ENCODE assay signal across 28 cellular contexts in genomic region chr15:51314391-51315337, GRCh38. TPM values are rescaled to one million over a fixed set of nuclear protein-coding genes. Genes with fewer than 3 reads are reported as not detected.
"Had no signal": no experiment of that assay in that cellular context is flagged by ENCODE, and none has a peak within 500 bp of the region (broad histone marks: within the 10 kb centered on the region; RNA-seq: fewer than 3 reads in every experiment).

No MANE protein-coding gene starts in this region.

- ATAC-seq: activated CD4-positive, alpha-beta T cell treated with anti-CD3 and anti-CD28 coated beads for 36 hours; esophagus mucosa; gastroesophageal sphincter; left lobe of liver; naive thymus-derived CD8-positive, alpha-beta T cell; stimulated activated naive CD8-positive, alpha-beta T cell treated with anti-CD3 and anti-CD28 coated beads, Interleukin-15, amount 100 ng/mL, for 72 hours; upper lobe of right lung had no signal

- H3K4me3 Mint-ChIP-seq: activated B cell treated with CpG ODN at 0.5 μM for 24 hours; activated CD4-positive, alpha-beta T cell treated with anti-CD3 and anti-CD28 coated beads for 36 hours; activated naive CD4-positive, alpha-beta T cell treated with anti-CD3 and anti-CD28 coated beads for 36 hours; activated naive CD8-positive, alpha-beta T cell treated with anti-CD3 and anti-CD28 coated beads, Interleukin-2, amount 10 ng/mL, durations not matched to agents 7 days and 5 days; mesothelial cell of epicardium; naive thymus-derived CD8-positive, alpha-beta T cell; neural progenitor cell; stimulated activated naive CD8-positive, alpha-beta T cell treated with anti-CD3 and anti-CD28 coated beads, Interleukin-15, amount 100 ng/mL, for 72 hours; T-helper 1 cell treated with Interleukin-12 subunit alpha and Interleukin-12 subunit beta and Interleukin-4 antibody, amounts not matched to agents 30 μg/mL and 1 μg/mL, for 36 hours had no signal

- H3K9me3 ChIP-seq: gastroesophageal sphincter, upper lobe of right lung had no signal

- H3K27ac ChIP-seq: gastroesophageal sphincter, neural progenitor cell, upper lobe of right lung had no signal

- H3K36me3 Mint-ChIP-seq: activated naive CD8-positive, alpha-beta T cell treated with anti-CD3 and anti-CD28 coated beads, Interleukin-2, amount 10 ng/mL, durations not matched to agents 7 days and 5 days; mesothelial cell of epicardium; naive thymus-derived CD8-positive, alpha-beta T cell; neural progenitor cell had no signal

- H3K36me3 ChIP-seq: gastroesophageal sphincter, neural progenitor cell, upper lobe of right lung had no signal

- DNase-seq: activated B cell treated with CpG ODN at 0.5 μM for 24 hours; activated CD4-positive, alpha-beta T cell treated with anti-CD3 and anti-CD28 coated beads for 36 hours; activated CD4-positive, alpha-beta T cell treated with anti-CD3 and anti-CD28 coated beads, Interleukin-2, amount 50 U/mL, for 4 hours; activated CD8-positive, alpha-beta memory T cell treated with anti-CD3 and anti-CD28 coated beads, Interleukin-2, amount 50 U/mL, for 48 hours; activated effector memory CD4-positive, alpha-beta T cell treated with Interleukin-2 at 50 U/mL for 16 hours; activated naive CD4-positive, alpha-beta T cell treated with anti-CD3 and anti-CD28 coated beads for 36 hours; activated naive CD8-positive, alpha-beta T cell treated with anti-CD3 and anti-CD28 coated beads, Interleukin-2, amount 10 ng/mL, durations not matched to agents 7 days and 5 days; activated T-cell treated with anti-CD3 and anti-CD28 coated beads, Interleukin-2, amount 50 U/mL, for 48 hours; amniotic stem cell; dermis blood vessel endothelial cell; effector memory CD4-positive, alpha-beta T cell; head of caudate nucleus; kidney; naive thymus-derived CD8-positive, alpha-beta T cell; retina; stimulated activated CD4-positive, alpha-beta T cell treated with anti-CD3 and anti-CD28 coated beads, Interleukin-12 subunit alpha, Interleukin-12 subunit beta, amount 100 ng/mL, for 4 hours; stimulated activated CD4-positive, alpha-beta T cell treated with anti-CD3 and anti-CD28 coated beads, Interleukin-1b, Interleukin-23, amount 100 ng/mL, for 48 hours; stimulated activated naive CD8-positive, alpha-beta T cell treated with anti-CD3 and anti-CD28 coated beads, Interleukin-15, amount 100 ng/mL, for 72 hours; T1000; upper lobe of right lung had no signal

- H2AFZ ChIP-seq: neural progenitor cell had no signal

- H3K9ac ChIP-seq: neural progenitor cell had no signal

- H3K9me3 Mint-ChIP-seq: activated B cell treated with CpG ODN at 0.5 μM for 24 hours; activated naive CD4-positive, alpha-beta T cell treated with anti-CD3 and anti-CD28 coated beads for 36 hours; activated naive CD8-positive, alpha-beta T cell treated with anti-CD3 and anti-CD28 coated beads, Interleukin-2, amount 10 ng/mL, durations not matched to agents 7 days and 5 days; mesothelial cell of epicardium; naive thymus-derived CD8-positive, alpha-beta T cell; neural progenitor cell; stimulated activated naive CD8-positive, alpha-beta T cell treated with anti-CD3 and anti-CD28 coated beads, Interleukin-15, amount 100 ng/mL, for 72 hours; T-helper 1 cell treated with Interleukin-12 subunit alpha and Interleukin-12 subunit beta and Interleukin-4 antibody, amounts not matched to agents 30 μg/mL and 1 μg/mL, for 36 hours had no signal

- H3K27ac Mint-ChIP-seq: activated B cell treated with CpG ODN at 0.5 μM for 24 hours; activated CD4-positive, alpha-beta T cell treated with anti-CD3 and anti-CD28 coated beads for 36 hours; activated naive CD4-positive, alpha-beta T cell treated with anti-CD3 and anti-CD28 coated beads for 36 hours; activated naive CD8-positive, alpha-beta T cell treated with anti-CD3 and anti-CD28 coated beads, Interleukin-2, amount 10 ng/mL, durations not matched to agents 7 days and 5 days; mesothelial cell of epicardium; neural progenitor cell; T-helper 1 cell treated with Interleukin-12 subunit alpha and Interleukin-12 subunit beta and Interleukin-4 antibody, amounts not matched to agents 30 μg/mL and 1 μg/mL, for 36 hours had no signal

- FAIRE-seq: kidney had no signal

- H3K27me3 ChIP-seq: gastroesophageal sphincter, neural progenitor cell, upper lobe of right lung had no signal

- H3K4me2 ChIP-seq: neural progenitor cell had no signal

- H3K4me1 Mint-ChIP-seq: activated B cell treated with CpG ODN at 0.5 μM for 24 hours; activated CD4-positive, alpha-beta T cell treated with anti-CD3 and anti-CD28 coated beads for 36 hours; activated naive CD8-positive, alpha-beta T cell treated with anti-CD3 and anti-CD28 coated beads, Interleukin-2, amount 10 ng/mL, durations not matched to agents 7 days and 5 days; naive thymus-derived CD8-positive, alpha-beta T cell; stimulated activated naive CD8-positive, alpha-beta T cell treated with anti-CD3 and anti-CD28 coated beads, Interleukin-15, amount 100 ng/mL, for 72 hours had no signal

- H3K27me3 Mint-ChIP-seq: activated CD4-positive, alpha-beta T cell treated with anti-CD3 and anti-CD28 coated beads for 36 hours had no signal

- H3K4me1 ChIP-seq: neural progenitor cell had no signal

- H3K4me3 ChIP-seq: gastroesophageal sphincter, neural progenitor cell, upper lobe of right lung had no signal

RNA-seq across cellular contexts. Expression of gene CYP19A1, which starts 23.7 kb away (rescaled TPM):
- total RNA-seq: activated CD4-positive, alpha-beta T cell treated with anti-CD3 and anti-CD28 coated beads for 36 hours; activated CD8-positive, alpha-beta memory T cell treated with anti-CD3 and anti-CD28 coated beads for 36 hours; activated naive CD4-positive, alpha-beta T cell treated with anti-CD3 and anti-CD28 coated beads for 36 hours; activated naive CD8-positive, alpha-beta T cell treated with anti-CD3 and anti-CD28 coated beads, Interleukin-2, amount 10 ng/mL, durations not matched to agents 7 days and 5 days; dermis blood vessel endothelial cell; esophagus mucosa; left lobe of liver; lung microvascular endothelial cell; mesothelial cell of epicardium; naive thymus-derived CD8-positive, alpha-beta T cell had no signal
- polyA plus RNA-seq: naive thymus-derived CD8-positive, alpha-beta T cell had no signal

RNA-seq across cellular contexts. Expression of gene GLDN, which starts 26.8 kb away (rescaled TPM):
- total RNA-seq: activated B cell treated with CpG ODN at 0.5 μM for 24 hours; activated CD4-positive, alpha-beta T cell treated with anti-CD3 and anti-CD28 coated beads for 36 hours; activated CD8-positive, alpha-beta memory T cell treated with anti-CD3 and anti-CD28 coated beads for 36 hours; activated naive CD4-positive, alpha-beta T cell treated with anti-CD3 and anti-CD28 coated beads for 36 hours; activated naive CD8-positive, alpha-beta T cell treated with anti-CD3 and anti-CD28 coated beads, Interleukin-2, amount 10 ng/mL, durations not matched to agents 7 days and 5 days; dermis blood vessel endothelial cell; lung microvascular endothelial cell; naive thymus-derived CD8-positive, alpha-beta T cell had no signal
- polyA plus RNA-seq: naive thymus-derived CD8-positive, alpha-beta T cell had no signal
